Comparison of ENCODE assay signal across 10 cellular contexts in the genomic region with DNA sequence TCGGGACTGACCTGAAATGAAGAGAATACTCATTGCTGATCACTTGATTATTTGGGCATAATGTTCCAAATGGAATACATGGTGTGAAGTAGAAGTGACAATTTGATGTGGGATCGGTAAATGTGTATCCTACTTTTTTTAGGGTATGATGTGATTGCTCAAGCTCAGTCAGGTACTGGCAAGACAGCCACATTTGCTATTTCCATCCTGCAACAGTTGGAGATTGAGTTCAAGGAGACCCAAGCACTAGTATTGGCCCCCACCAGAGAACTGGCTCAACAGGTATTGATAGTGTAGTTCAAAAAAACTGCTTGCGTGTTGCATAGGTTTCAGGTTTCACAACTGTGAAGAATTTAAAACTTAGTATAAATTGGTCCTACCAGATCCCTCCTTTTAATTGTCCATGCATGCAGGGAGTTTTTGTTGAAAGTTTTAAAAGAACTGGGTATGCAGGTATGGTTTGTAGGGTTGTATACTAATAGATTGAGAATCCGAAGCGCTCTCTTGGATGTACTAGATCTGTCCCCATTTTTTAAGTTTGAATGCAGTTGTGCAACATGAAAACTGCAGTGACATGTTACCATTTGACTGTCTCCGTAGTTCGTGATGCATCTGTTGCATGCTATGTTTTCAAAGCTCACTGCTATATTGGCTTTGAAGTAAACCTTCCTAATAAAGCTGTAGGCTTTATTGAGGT. TPM values are rescaled to one million over a fixed set of nuclear protein-coding genes. Genes with fewer than 3 reads are reported as not detected.
A peak's percentile ranks its signal among the peaks of the same experiment; 100 is the strongest.
DNase-seq lines count a peak whose midpoint lies in the region; ATAC-seq and TF ChIP-seq lines count a peak whose summit lies in the region.
"Had no signal": no experiment of that assay in that cellular context is flagged by ENCODE, and none has a peak within 500 bp of the region (broad histone marks: within the 10 kb centered on the region; RNA-seq: fewer than 3 reads in every experiment).

No MANE protein-coding gene starts in this region.

- peaks cover 38% of the 10 kb centered on the region for H3K4me1 ChIP-seq in OCI-LY3 (ENCODE audit: low read length)

- H3K36me3 Mint-ChIP-seq in progenitor cell of endocrine pancreas (ENCODE audit: insufficient read depth): peaks cover 49% of the 10 kb centered on the region

- DNase-seq in epithelial cell of proximal tubule (ENCODE audit: low read depth): no peak
- no peak for DNase-seq in progenitor cell of endocrine pancreas (ENCODE audit: low spot score, unreplicated experiment)
- DNase-seq in NCI-H526 (lab: John Stamatoyannopoulos, UW): no peak
- DNase-seq: NCI-H1436 treated with DMSO at 0.1 percent for 48 hours had no signal

- peaks cover 7% of the 10 kb centered on the region for H3K27me3 Mint-ChIP-seq in progenitor cell of endocrine pancreas

- H3K4me3 Mint-ChIP-seq in progenitor cell of endocrine pancreas (ENCODE audit: low read depth): peak overlapping the region; percentile 99

- peak overlapping the region; percentile 100 for H3K9ac ChIP-seq in OCI-LY3 (ENCODE audit: low read length)

- no peaks in the 10 kb centered on the region for H3K27me3 ChIP-seq in OCI-LY3 (ENCODE audit: low read depth, low read length)

- H3K4me1 Mint-ChIP-seq in progenitor cell of endocrine pancreas (ENCODE audit: low read depth): peaks cover 33% of the 10 kb centered on the region

- peaks cover 70% of the 10 kb centered on the region for H3K79me2 ChIP-seq in OCI-LY3 (ENCODE audit: low read length)

- peak overlapping the region; percentile 95 for H3K27ac ChIP-seq in OCI-LY3 (ENCODE audit: low read length)

- TF ChIP-seq CTCF in OCI-LY3 (IDR thresholded peaks at IDR 0.05; ENCODE audit: low read depth, low read length) (no peak), epithelial cell of proximal tubule (conservative IDR thresholded peaks at IDR 0.05; ENCODE audit: low read depth, low read length) (no peak), progenitor cell of endocrine pancreas (IDR thresholded peaks at IDR 0.05; ENCODE audit: unreplicated experiment) (no peak)

- H3K9me3 ChIP-seq in OCI-LY3 (ENCODE audit: insufficient read depth, low read length): no peaks in the 10 kb centered on the region

- H3K27ac Mint-ChIP-seq in progenitor cell of endocrine pancreas: peak overlapping the region; percentile 100

- H3K4me2 ChIP-seq in OCI-LY3 (ENCODE audit: low read length): peak overlapping the region; percentile 90

- H2AFZ ChIP-seq in OCI-LY3 (ENCODE audit: low read depth, low read length): no peak overlapping the region

- H3K9me3 Mint-ChIP-seq in progenitor cell of endocrine pancreas (ENCODE audit: low read depth): no peaks in the 10 kb centered on the region

- no peak for ATAC-seq in HG03354 (IDR thresholded peaks at IDR 0.05; ENCODE audit: poor library complexity, severe bottlenecking, unreplicated experiment)
- no peak for ATAC-seq in GM18907 (IDR thresholded peaks at IDR 0.05; ENCODE audit: unreplicated experiment)
- no peak for ATAC-seq in GM18909 (IDR thresholded peaks at IDR 0.05; ENCODE audit: poor library complexity, unreplicated experiment)

- H3K36me3 ChIP-seq in OCI-LY3 (replicated peaks; ENCODE audit: low read depth, low read length): peaks cover 62% of the 10 kb centered on the region

- H3K4me3 ChIP-seq in GM08714 (ENCODE audit: low read length): peak overlapping the region; percentile 92
- H3K4me3 ChIP-seq in OCI-LY3 (ENCODE audit: low read length): peak overlapping the region; percentile 94
- peak overlapping the region; percentile 86 for H3K4me3 ChIP-seq in epithelial cell of proximal tubule (ENCODE audit: low read depth, low read length)

- peaks cover 58% of the 10 kb centered on the region for H4K20me1 ChIP-seq in OCI-LY3 (ENCODE audit: insufficient read depth, low read length)

RNA-seq across cellular contexts. Expression of a gene that starts 1.6 kb away (rescaled TPM):
- total RNA-seq in epithelial cell of proximal tubule (192 and 366 TPM in 2 replicates), progenitor cell of endocrine pancreas (498 and 504 TPM in 2 replicates)

RNA-seq across cellular contexts. Expression of a gene that starts 21.3 kb away (rescaled TPM):
- total RNA-seq in epithelial cell of proximal tubule (76.1 and 97.8 TPM in 2 replicates), progenitor cell of endocrine pancreas (51.3 and 54.3 TPM in 2 replicates)

RNA-seq across cellular contexts. Expression of a gene that starts 57.5 kb away (rescaled TPM):
- total RNA-seq in epithelial cell of proximal tubule: not detected in 2 replicates
- not detected in 2 replicates for total RNA-seq in progenitor cell of endocrine pancreas
- total RNA-seq: pulmonary artery endothelial cell had no signal
